Comparison of ENCODE assay signal across 17 cellular contexts in the genomic region with DNA sequence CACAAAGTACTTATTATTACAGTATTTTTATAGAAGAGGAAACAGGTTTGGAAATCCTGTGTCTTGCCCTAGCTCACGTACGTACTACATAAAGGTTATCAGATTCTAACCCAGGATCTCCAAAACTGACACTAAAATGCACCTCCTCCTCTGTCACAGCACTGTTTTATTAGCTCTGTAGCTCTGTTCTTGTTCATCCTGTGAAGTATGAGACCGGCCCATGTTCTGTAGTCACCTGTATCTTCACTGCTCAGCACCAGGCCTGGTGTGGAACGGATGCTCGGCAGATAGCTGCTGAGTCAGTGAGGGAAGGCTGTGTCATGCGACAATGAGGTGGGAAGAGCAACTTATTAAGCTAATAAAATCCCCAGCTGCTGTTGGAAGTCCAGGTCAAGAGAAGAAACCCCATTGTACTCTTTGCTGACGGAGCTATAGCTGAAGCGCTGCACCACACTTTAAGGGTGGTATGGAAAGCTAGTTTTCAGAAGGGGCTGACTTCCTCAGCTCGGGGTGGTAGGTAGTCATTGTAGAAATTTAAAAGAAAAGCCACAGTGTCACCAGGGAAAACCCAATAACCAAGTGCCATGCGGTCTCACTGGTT. TPM values are rescaled to one million over a fixed set of nuclear protein-coding genes. Genes with fewer than 3 reads are reported as not detected.
DNase-seq lines count a peak whose midpoint lies in the region; ATAC-seq, FAIRE-seq and TF ChIP-seq lines count a peak whose summit lies in the region.
"Had no signal": no experiment of that assay in that cellular context is flagged by ENCODE, and none has a peak within 500 bp of the region (broad histone marks: within the 10 kb centered on the region; RNA-seq: fewer than 3 reads in every experiment).

No MANE protein-coding gene starts in this region.

- no peaks in the 10 kb centered on the region for H3K23me2 ChIP-seq in H1 (ENCODE audit: low read depth, low read length)

- H3K14ac ChIP-seq in IMR-90 (replicated peaks; ENCODE audit: low read depth, low read length) (no peak overlapping the region), H1 (ENCODE audit: insufficient read length) (no peak overlapping the region)

- H3K9me3 Mint-ChIP-seq in activated T-helper 2 cell treated with anti-CD3 and anti-CD28 coated beads, Interferon-gamma antibody, Interleukin-2, Interleukin-4, amounts not matched to agents 10 μg/mL and 5 μg/mL and 100 μg/mL, durations not matched to agents 14 hours and 24 hours and 36 hours = no peaks in the 10 kb centered on the region

- no peaks in the 10 kb centered on the region for H3K36me3 ChIP-seq in IMR-90 (ENCODE audit: control insufficient read depth, insufficient read depth, low read length)
- no peaks in the 10 kb centered on the region for H3K36me3 ChIP-seq in H1 (ENCODE audit: control insufficient read depth in 2 of 4, insufficient read depth in 4 of 4, low read length in 3 of 4)
- no peaks in the 10 kb centered on the region for H3K36me3 ChIP-seq in H7 (replicated peaks; ENCODE audit: control insufficient read depth, insufficient read depth, low read length)
- H3K36me3 ChIP-seq: BLaER1 treated with 17β-estradiol and CSF1 and Interleukin-3, amounts not matched to agents 10 nM and 100 nM had no signal

- H3K4me1 ChIP-seq in IMR-90 (ENCODE audit: control insufficient read depth, insufficient read depth, low read length) (peaks cover 5% of the 10 kb centered on the region), H1 (replicated peaks in 1 of 4; ENCODE audit: control insufficient read depth in 3 of 4, insufficient read depth in 4 of 4, low read length in 3 of 4) (no peaks in the 10 kb centered on the region)

- H3K27me3 Mint-ChIP-seq in activated T-helper 2 cell treated with anti-CD3 and anti-CD28 coated beads, Interferon-gamma antibody, Interleukin-2, Interleukin-4, amounts not matched to agents 10 μg/mL and 5 μg/mL and 100 μg/mL, durations not matched to agents 14 hours and 24 hours and 36 hours (ENCODE audit: low read depth) = no peaks in the 10 kb centered on the region

- H3K4me2 ChIP-seq in IMR-90 (ENCODE audit: low read depth, low read length) = no peak overlapping the region
- H3K4me2 ChIP-seq in H1 (ENCODE audit: insufficient read depth in 1 of 2, low read depth in 2 of 2, low read length in 2 of 2) = no peak overlapping the region

- no peak overlapping the region for H2BK12ac ChIP-seq in H1 (ENCODE audit: low read depth, low read length)

- H4K20me1 ChIP-seq in IMR-90 (ENCODE audit: insufficient read depth, low read length) (no peaks in the 10 kb centered on the region; the same call in 1 of the 2 replicates), H1 (replicated peaks in 1 of 2; ENCODE audit: control insufficient read depth in 1 of 2, insufficient read depth in 2 of 2, low read length in 2 of 2) (no peaks in the 10 kb centered on the region)
- H4K20me1 ChIP-seq: BLaER1 treated with 17β-estradiol and CSF1 and Interleukin-3, amounts not matched to agents 10 nM and 100 nM had no signal

- H3K9me3 ChIP-seq in IMR-90 (ENCODE audit: control insufficient read depth, insufficient read depth, low read length) (no peaks in the 10 kb centered on the region), H1 (ENCODE audit: insufficient read depth in 2 of 2, low read depth in 1 of 2, low read length in 1 of 2) (no peaks in the 10 kb centered on the region)
- H3K9me3 ChIP-seq: BLaER1 treated with 17β-estradiol and CSF1 and Interleukin-3, amounts not matched to agents 10 nM and 100 nM had no signal

- H3K27ac ChIP-seq in IMR-90 (ENCODE audit: insufficient read depth, low read length) (no peak overlapping the region), H1 (ENCODE audit: low read depth, low read length) (no peak overlapping the region)
- H3K27ac ChIP-seq: BLaER1 treated with 17β-estradiol and CSF1 and Interleukin-3, amounts not matched to agents 10 nM and 100 nM had no signal

- no peak for TF ChIP-seq EP300 in H1 (IDR thresholded peaks at IDR 0.05; ENCODE audit: borderline replicate concordance in 1 of 2, low read depth in 2 of 2, low read length in 2 of 2)

- POLR2A ChIA-PET in IMR-90 (lab: Charles Lee; ENCODE audit: unreplicated experiment) = interaction anchor here (0.6 to 0.8 kb wide), 2 partner anchors 25 to 26 kb away, joined by 4 to 9 read pairs; no protein-coding TSS in a partner anchor
- POLR2A ChIA-PET in H1 (lab: Charles Lee; ENCODE audit: partially characterized antibody) = interaction anchor here (1.1 kb wide), 1 partner anchor 28 kb away, joined by 5 read pairs; no protein-coding TSS in a partner anchor

- no peak overlapping the region for H3K4me3 ChIP-seq in IMR-90 (ENCODE audit: insufficient read depth, low read depth, low read length)
- no peak overlapping the region for H3K4me3 ChIP-seq in H1 (ENCODE audit: extremely low read depth in 1 of 4, insufficient read depth in 2 of 4, low read depth in 3 of 4, low read length in 4 of 4)
- no peak overlapping the region for H3K4me3 ChIP-seq in H7 (ENCODE audit: insufficient read depth, low read depth, low read length)
- H3K4me3 ChIP-seq: BLaER1 treated with 17β-estradiol and CSF1 and Interleukin-3, amounts not matched to agents 10 nM and 100 nM had no signal

- H3K4me3 Mint-ChIP-seq in activated T-helper 2 cell treated with anti-CD3 and anti-CD28 coated beads, Interferon-gamma antibody, Interleukin-2, Interleukin-4, amounts not matched to agents 10 μg/mL and 5 μg/mL and 100 μg/mL, durations not matched to agents 14 hours and 24 hours and 36 hours (ENCODE audit: low read depth) = no peak overlapping the region

- dilution Hi-C loops in IMR-90 (cut with HindIII; ENCODE audit: low sequenced_read_pairs, unreplicated experiment) = no loop called here

- no peaks in the 10 kb centered on the region for H3K79me2 ChIP-seq in H1 (ENCODE audit: control insufficient read depth in 1 of 2, insufficient read depth in 2 of 2, low read length in 2 of 2)

- no peaks in the 10 kb centered on the region for H3K27me3 ChIP-seq in IMR-90 (ENCODE audit: control insufficient read depth, insufficient read depth, low read length)
- no peaks in the 10 kb centered on the region for H3K27me3 ChIP-seq in H1 (replicated peaks in 1 of 4; ENCODE audit: control insufficient read depth in 3 of 4, extremely low read depth in 1 of 4, insufficient read depth in 3 of 4, low read length in 3 of 4)
- H3K27me3 ChIP-seq in H7 (ENCODE audit: control insufficient read depth, insufficient read depth, low read length) = no peaks in the 10 kb centered on the region

- H3K4ac ChIP-seq in IMR-90 (ENCODE audit: low read depth, low read length) (peak overlapping the region; percentile 20; the same call in 1 of the 2 replicates), H1 (replicated peaks; ENCODE audit: insufficient read length, low read depth, low read length) (no peak overlapping the region)

- no peak overlapping the region for H4K8ac ChIP-seq in IMR-90 (ENCODE audit: low read depth in 2 of 2, low read length in 2 of 2)
- no peak overlapping the region for H4K8ac ChIP-seq in H1 (ENCODE audit: extremely low read depth, insufficient read depth, low read length)

- no peaks in the 10 kb centered on the region for H3K36me3 Mint-ChIP-seq in activated T-helper 2 cell treated with anti-CD3 and anti-CD28 coated beads, Interferon-gamma antibody, Interleukin-2, Interleukin-4, amounts not matched to agents 10 μg/mL and 5 μg/mL and 100 μg/mL, durations not matched to agents 14 hours and 24 hours and 36 hours (ENCODE audit: low read depth)

- TF ChIP-seq CTCF in IMR-90 (conservative IDR thresholded peaks at IDR 0.05; ENCODE audit: low read depth, low read length) (no peak), H1 (IDR thresholded peaks at IDR 0.05; ENCODE audit: control extremely low read depth in 1 of 3, insufficient read depth in 1 of 3, low read depth in 1 of 3, low read length in 3 of 3) (no peak)

- H3K56ac ChIP-seq in IMR-90 (ENCODE audit: extremely low read depth, insufficient read depth, low read length) (no peak overlapping the region), H1 (replicated peaks; ENCODE audit: insufficient read length, low read depth, low read length) (no peak overlapping the region)

- H2BK120ac ChIP-seq in IMR-90 (ENCODE audit: low read depth, low read length) = no peak overlapping the region; the same call in 1 of the 2 replicates
- H2BK120ac ChIP-seq in H1 (replicated peaks; ENCODE audit: low read depth, low read length) = no peak overlapping the region

- H2AFZ ChIP-seq in IMR-90 (replicated peaks; ENCODE audit: low read length, poor library complexity) = no peak overlapping the region
- H2AFZ ChIP-seq in H1 (ENCODE audit: low read length) = peak overlapping the region; percentile 49; the same call in 1 of the 2 replicates

- H4K5ac ChIP-seq in IMR-90 (ENCODE audit: low read depth, low read length) = no peak overlapping the region
- H4K5ac ChIP-seq in H1 (ENCODE audit: insufficient read length, low read depth, low read length) = no peak overlapping the region

- H3K18ac ChIP-seq in IMR-90 (ENCODE audit: low read depth, low read length) (no peak overlapping the region), H1 (ENCODE audit: extremely low read depth, low read length) (no peak overlapping the region)

- TF ChIP-seq POLR2A in IMR-90 (IDR thresholded peaks at IDR 0.05; ENCODE audit: low read depth, low read length) = no peak
- TF ChIP-seq POLR2A in H1 (IDR thresholded peaks at IDR 0.05; ENCODE audit: control extremely low read depth in 1 of 2, low read depth in 2 of 2, low read length in 2 of 2) = no peak

- peak; percentile 15 for DNase-seq in ELR (ENCODE audit: low read depth)
- no peak for DNase-seq in IMR-90
- DNase-seq in H1 (ENCODE audit: low read depth in 1 of 2, low spot score in 2 of 2) = no peak
- no peak for DNase-seq in left colon
- DNase-seq in NCI-H526 (lab: John Stamatoyannopoulos, UW) = no peak
- no peak for DNase-seq in H7
- DNase-seq in activated T-helper 2 cell treated with anti-CD3 and anti-CD28 coated beads, Interferon-gamma antibody, Interleukin-2, Interleukin-4, amounts not matched to agents 10 μg/mL and 5 μg/mL and 100 μg/mL, durations not matched to agents 14 hours and 24 hours and 36 hours (ENCODE audit: low spot score) = no peak
- DNase-seq: activated CD8-positive, alpha-beta memory T cell treated with anti-CD3 and anti-CD28 coated beads for 24 hours; activated naive CD4-positive, alpha-beta T cell; DMS79 treated with DMSO at 0.1 percent for 48 hours; NCI-H1092; NCI-H2171 treated with DMSO at 0.1 percent for 48 hours; T1000 had no signal

- no peak for TF ChIP-seq RAD21 in IMR-90 (IDR thresholded peaks at IDR 0.05; ENCODE audit: low read length)
- TF ChIP-seq RAD21 in H1 (IDR thresholded peaks at IDR 0.05 in 1 of 2, conservative IDR thresholded peaks at IDR 0.05 in 1 of 2; ENCODE audit: low read depth in 2 of 2, low read length in 2 of 2) = no peak

- H3K23ac ChIP-seq in IMR-90 (ENCODE audit: low read depth, low read length) = no peak overlapping the region
- no peak overlapping the region for H3K23ac ChIP-seq in H1 (ENCODE audit: insufficient read length)

- intact Hi-C loops in IMR-90 (cut with micrococcal nuclease) (no loop called here), left colon (cut with DNase I, micrococcal nuclease) (no loop called here)
- intact Hi-C loops in activated T-helper 2 cell treated with anti-CD3 and anti-CD28 coated beads, Interferon-gamma antibody, Interleukin-2, Interleukin-4, amounts not matched to agents 10 μg/mL and 5 μg/mL and 100 μg/mL, durations not matched to agents 14 hours and 24 hours and 36 hours (cut with micrococcal nuclease) = no loop called here

- peaks cover 16% of the 10 kb centered on the region for H3K4me1 Mint-ChIP-seq in activated T-helper 2 cell treated with anti-CD3 and anti-CD28 coated beads, Interferon-gamma antibody, Interleukin-2, Interleukin-4, amounts not matched to agents 10 μg/mL and 5 μg/mL and 100 μg/mL, durations not matched to agents 14 hours and 24 hours and 36 hours (ENCODE audit: low read depth)

- no peak overlapping the region for H2BK5ac ChIP-seq in IMR-90 (ENCODE audit: low read depth, low read length, poor library complexity, severe bottlenecking)
- no peak overlapping the region for H2BK5ac ChIP-seq in H1 (ENCODE audit: low read depth, low read length)

- no peak overlapping the region for H4K91ac ChIP-seq in IMR-90 (ENCODE audit: insufficient read depth, low read depth, low read length)
- no peak overlapping the region for H4K91ac ChIP-seq in H1 (replicated peaks; ENCODE audit: insufficient read length, low read length)

- no peak overlapping the region for H2AK9ac ChIP-seq in IMR-90 (replicated peaks; ENCODE audit: low read depth, low read length, poor library complexity)

- no peak overlapping the region for H3K9ac ChIP-seq in IMR-90 (ENCODE audit: low read depth, low read length)
- H3K9ac ChIP-seq in H1 (replicated peaks in 1 of 4; ENCODE audit: extremely low read depth in 1 of 4, low read depth in 3 of 4, low read length in 3 of 4) = no peak overlapping the region
- H3K9ac ChIP-seq: BLaER1 treated with 17β-estradiol and CSF1 and Interleukin-3, amounts not matched to agents 10 nM and 100 nM had no signal

- CTCF ChIA-PET in IMR-90 (lab: Yijun Ruan, JAX) (no interaction called here), H1 (lab: Charles Lee; ENCODE audit: partially characterized antibody) (interaction anchor here (0.7 to 1.3 kb wide), 4 partner anchors 13 to 566 kb away, joined by 3 to 4 read pairs (median 3); no protein-coding TSS in a partner anchor)

- no peak overlapping the region for H2BK20ac ChIP-seq in IMR-90 (ENCODE audit: low read depth, low read length)
- H2BK20ac ChIP-seq in H1 (ENCODE audit: low read length) = no peak overlapping the region

- peaks cover 7% of the 10 kb centered on the region; the same call in 1 of the 2 replicates for H3K9me1 ChIP-seq in IMR-90 (ENCODE audit: insufficient read depth, low read length)

- H2BK15ac ChIP-seq in IMR-90 (ENCODE audit: low read depth, low read length) (no peak overlapping the region; the same call in 2 of the 3 replicates), H1 (ENCODE audit: low read length) (no peak overlapping the region)

- ATAC-seq in GM18907 (IDR thresholded peaks at IDR 0.05; ENCODE audit: unreplicated experiment) (peak; percentile 58), IMR-90 (ENCODE audit: low read depth) (no peak), left colon (no peak)
- ATAC-seq: left lobe of liver had no signal

- no CpG with 5 or more reads among the region's 10 CpGs for WGBS in IMR-90 (ENCODE audit: extremely low coverage in 2 of 2, insufficient read length in 1 of 2), 2 experiments
- WGBS in H1 (ENCODE audit: extremely low coverage in 1 of 2, insufficient coverage in 1 of 2, insufficient read length in 1 of 2, insufficient replicate concordance in 2 of 2, low coverage in 1 of 2, low lambda C conversion rate in 2 of 2, missing lambda C conversion rate in 1 of 2), 2 experiments = 94% methylated on average over 10 of the region's 10 CpGs; no CpG with 5 or more reads in 1 of the 2 experiments

- no TSS peak for BruUV-seq in IMR-90 (replicated peaks; lab: Mats Ljungman, UMichigan)

- in situ Hi-C loops in IMR-90 (cut with MboI; ENCODE audit: low sequenced_read_pairs) = no loop called here

- H2AK5ac ChIP-seq in IMR-90 (ENCODE audit: low read depth, low read length) = peak overlapping the region; percentile 68; the same call in 1 of the 2 replicates
- no peak overlapping the region for H2AK5ac ChIP-seq in H1 (ENCODE audit: low read depth, low read length)

- H3K27ac Mint-ChIP-seq in activated T-helper 2 cell treated with anti-CD3 and anti-CD28 coated beads, Interferon-gamma antibody, Interleukin-2, Interleukin-4, amounts not matched to agents 10 μg/mL and 5 μg/mL and 100 μg/mL, durations not matched to agents 14 hours and 24 hours and 36 hours = no peak overlapping the region

- H3K79me1 ChIP-seq in IMR-90 (ENCODE audit: low read depth in 1 of 2, low read length in 2 of 2) (no peaks in the 10 kb centered on the region), H1 (ENCODE audit: low read depth, low read length) (no peaks in the 10 kb centered on the region)

- FAIRE-seq in H1 (lab: Jason Lieb, UNC) = no peak

RNA-seq across cellular contexts. Expression of a gene that starts 22.8 kb away (rescaled TPM):
- total RNA-seq in IMR-90 (2012; rRNA removed) (2.5 and 4.5 TPM in 2 replicates), left colon (1 to 10 TPM; 1.4 to 1.8 TPM)
- polyA plus RNA-seq in IMR-90 (2012; rRNA removed) (2.2 and 2.3 TPM in 2 replicates), H1 (2011; rRNA removed) (not detected in 2 replicates)
- 0.52 and 1.1 TPM in 2 replicates for polyA plus RNA-seq in IMR-90 (2012; cell fraction: cytosol; rRNA removed)
- 0.24 and 0.91 TPM in 2 replicates for polyA plus RNA-seq in IMR-90 (2012; cell fraction: nucleus; rRNA removed; ENCODE audit: low replicate concordance)
- not detected in 2 replicates for total RNA-seq in H1 (2021; fragmentation: NEBNext Ultra II Directional; extraction: Animal tissue kit (Norgen Biotek cat#: 25700))
- polyA plus RNA-seq in H1 (2011; cell fraction: cytosol; rRNA removed) = not detected
- polyA plus RNA-seq in H1 (2011; cell fraction: nucleus; rRNA removed) = not detected
- not detected in 4 replicates for polyA plus RNA-seq in H1 (2012, experiment 1 of 2)
- polyA plus RNA-seq in H1 (2012, experiment 2 of 2) = not detected
- not detected for polyA plus RNA-seq in H1 (2013, experiment 1 of 2)
- polyA plus RNA-seq in H1 (2013, experiment 2 of 2) = not detected
- polyA minus RNA-seq in H1 (2011; rRNA and poly(A)+ RNA removed) = not detected in 2 replicates
- not detected for polyA minus RNA-seq in H1 (2011; cell fraction: cytosol; rRNA and poly(A)+ RNA removed)
- polyA minus RNA-seq in H1 (2011; cell fraction: nucleus; rRNA and poly(A)+ RNA removed) = not detected
- total RNA-seq in H7 (2014; rRNA removed; shearing (Covaris generic)) = not detected in 2 replicates
- 101 and 104 TPM in 2 replicates for total RNA-seq in activated T-helper 2 cell treated with anti-CD3 and anti-CD28 coated beads, Interferon-gamma antibody, Interleukin-2, Interleukin-4, amounts not matched to agents 10 μg/mL and 5 μg/mL and 100 μg/mL, durations not matched to agents 14 hours and 24 hours and 36 hours
- total RNA-seq: myocyte had no signal

RNA-seq across cellular contexts. Expression of a gene that starts 51.4 kb away (rescaled TPM):
- total RNA-seq in IMR-90 (2012; rRNA removed) (6.3 and 8.3 TPM in 2 replicates), left colon (10 to 100 TPM; 20.0 to 22.0 TPM)
- polyA plus RNA-seq in IMR-90 (2012; rRNA removed) (5.5 and 6.3 TPM in 2 replicates), H1 (2011; rRNA removed) (19.8 and 27.3 TPM in 2 replicates)
- polyA plus RNA-seq in IMR-90 (2012; cell fraction: cytosol; rRNA removed) = 1.7 and 6.5 TPM in 2 replicates
- 2.7 and 6.4 TPM in 2 replicates for polyA plus RNA-seq in IMR-90 (2012; cell fraction: nucleus; rRNA removed; ENCODE audit: low replicate concordance)
- 36.2 and 37.2 TPM in 2 replicates for total RNA-seq in H1 (2021; fragmentation: NEBNext Ultra II Directional; extraction: Animal tissue kit (Norgen Biotek cat#: 25700))
- polyA plus RNA-seq in H1 (2011; cell fraction: cytosol; rRNA removed) = 39.2 TPM
- polyA plus RNA-seq in H1 (2011; cell fraction: nucleus; rRNA removed) = 18.7 TPM
- polyA plus RNA-seq in H1 (2012, experiment 1 of 2) = 28.8 to 40.2 TPM (median 37.6 TPM) in 4 replicates
- 36.3 TPM for polyA plus RNA-seq in H1 (2012, experiment 2 of 2)
- 18.5 TPM for polyA plus RNA-seq in H1 (2013, experiment 1 of 2)
- polyA plus RNA-seq in H1 (2013, experiment 2 of 2) = 18.0 TPM
- 8.7 and 17.4 TPM in 2 replicates for polyA minus RNA-seq in H1 (2011; rRNA and poly(A)+ RNA removed)
- polyA minus RNA-seq in H1 (2011; cell fraction: cytosol; rRNA and poly(A)+ RNA removed) = 14.7 TPM
- 26.0 TPM for polyA minus RNA-seq in H1 (2011; cell fraction: nucleus; rRNA and poly(A)+ RNA removed)
- 11.5 and 13.9 TPM in 2 replicates for total RNA-seq in H7 (2014; rRNA removed; shearing (Covaris generic))
- 33.3 and 34.6 TPM in 2 replicates for total RNA-seq in activated T-helper 2 cell treated with anti-CD3 and anti-CD28 coated beads, Interferon-gamma antibody, Interleukin-2, Interleukin-4, amounts not matched to agents 10 μg/mL and 5 μg/mL and 100 μg/mL, durations not matched to agents 14 hours and 24 hours and 36 hours

Comparison
In these comparisons a context has a peak if more than half of its experiments do, and no peak if none do; other contexts are left out.
1. RNA of a gene that starts 22.8 kb away (total RNA-seq): 101 to 104 TPM in activated T-helper 2 cell treated with anti-CD3 and anti-CD28 coated beads, Interferon-gamma antibody, Interleukin-2, Interleukin-4, amounts not matched to agents 10 μg/mL and 5 μg/mL and 100 μg/mL, durations not matched to agents 14 hours and 24 hours and 36 hours; 2.5 to 4.5 TPM in IMR-90, 1.4 to 1.8 TPM in left colon, not detected in H1 and not detected in H7; every median in the first group is over 10 times any median in the second.